ENCODE assay signal across 21 cellular contexts in the genomic region with DNA sequence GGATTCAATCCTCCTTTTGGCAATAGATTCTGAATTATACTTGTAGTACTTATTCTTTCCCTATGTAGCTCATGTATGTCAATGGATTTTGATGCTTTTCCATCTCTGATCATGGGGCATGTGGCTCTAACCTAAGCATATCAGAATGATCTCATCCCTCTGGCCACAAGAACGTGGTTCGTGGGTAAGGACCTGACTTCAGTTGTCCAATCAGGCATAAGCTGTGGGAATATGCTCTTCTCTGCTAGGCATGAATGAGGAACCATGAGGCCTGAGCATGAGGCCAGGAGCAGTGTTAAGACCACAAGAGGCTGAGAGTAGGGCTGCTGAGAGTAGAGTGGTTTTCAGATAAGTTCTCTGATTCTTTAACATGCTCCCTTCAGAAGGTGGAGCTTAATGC.
"Had no signal": no experiment of that assay in that cellular context is flagged by ENCODE, and none has a peak within 500 bp of the region (broad histone marks: within the 10 kb centered on the region; RNA-seq: fewer than 3 reads in every experiment).

No MANE protein-coding gene starts in this region.

- H3K27ac ChIP-seq: body of pancreas, heart right ventricle, lower lobe of right lung, sigmoid colon, testis, vagina had no signal

- DNase-seq: activated B cell treated with CpG ODN at 0.5 μM for 24 hours; activated CD4-positive, alpha-beta T cell treated with anti-CD3 and anti-CD28 coated beads for 36 hours; activated CD4-positive, alpha-beta T cell treated with anti-CD3 and anti-CD28 coated beads, Interleukin-2, amount 50 U/mL, for 4 hours; activated CD8-positive, alpha-beta memory T cell treated with anti-CD3 and anti-CD28 coated beads for 24 hours; activated CD8-positive, alpha-beta memory T cell treated with anti-CD3 and anti-CD28 coated beads, Interleukin-2, amount 50 U/mL, for 4 hours; activated naive CD4-positive, alpha-beta T cell; activated naive CD8-positive, alpha-beta T cell treated with anti-CD3 and anti-CD28 coated beads for 36 hours; activated T-cell treated with anti-CD3 and anti-CD28 coated beads, Interleukin-2, amount 50 U/mL, for 4 hours; body of pancreas; caudate nucleus; effector CD4-positive, alpha-beta T cell; heart right ventricle; lower lobe of right lung; natural killer cell; retina; sigmoid colon; stimulated activated CD4-positive, alpha-beta T cell treated with anti-CD3 and anti-CD28 coated beads, Interleukin-4, amount 100 ng/mL, for 1 hour; stimulated activated naive CD4-positive, alpha-beta T cell; testis had no signal

- H3K27me3 ChIP-seq: body of pancreas, testis, vagina had no signal

- ATAC-seq: activated CD4-positive, alpha-beta T cell treated with anti-CD3 and anti-CD28 coated beads for 36 hours; activated T-cell treated with anti-CD3 and anti-CD28 coated beads, Interleukin-2, amount 50 U/mL, for 4 hours; body of pancreas; heart right ventricle; left lobe of liver; lower lobe of right lung; natural killer cell had no signal

- H3K36me3 ChIP-seq: heart right ventricle, lower lobe of right lung, sigmoid colon, vagina had no signal

- H3K4me3 ChIP-seq: body of pancreas, heart right ventricle, lower lobe of right lung, sigmoid colon, testis, vagina had no signal

- H3K4me1 ChIP-seq: body of pancreas, heart right ventricle, lower lobe of right lung, sigmoid colon, testis, vagina had no signal

- H3K9me3 ChIP-seq: lower lobe of right lung, testis, vagina had no signal
